In genomic region chr3:101642441-101642840, GRCh38 we compare ENCODE assay signal across 29 cellular contexts.
"Had no signal": no experiment of that assay in that cellular context is flagged by ENCODE, and none has a peak within 500 bp of the region (broad histone marks: within the 10 kb centered on the region; RNA-seq: fewer than 3 reads in every experiment).

No MANE protein-coding gene starts in this region.

- H3K4me3 Mint-ChIP-seq: activated CD4-positive, alpha-beta T cell treated with anti-CD3 and anti-CD28 coated beads for 36 hours; activated naive CD4-positive, alpha-beta T cell treated with anti-CD3 and anti-CD28 coated beads, Interleukin-2, amount 50 U/mL, for 24 hours; activated T-helper 1 cell treated with anti-CD3 and anti-CD28 coated beads, Interleukin-12 subunit alpha, Interleukin-12 subunit beta, Interleukin-2, Interleukin-4 antibody, amounts not matched to agents 30 ng/mL and 10 ng/mL and 1 ng/mL, durations not matched to agents 14 hours and 24 hours and 36 hours; central memory CD8-positive, alpha-beta T cell; dendritic cell treated with granulocyte-macrophage colony-stimulating factor and Interleukin-4, amounts not matched to agents 40 ng/mL and 50 ng/mL, for 4 days; neural crest cell; stimulated activated naive B cell treated with anti-CD40 and anti-IgM and Interleukin-4, amounts not matched to agents 10 μg/mL and 1 μg/mL and 100 μg/mL, for 72 hours; T-cell had no signal

- H3K27me3 Mint-ChIP-seq: activated CD4-positive, alpha-beta T cell treated with anti-CD3 and anti-CD28 coated beads for 36 hours; activated naive CD4-positive, alpha-beta T cell treated with anti-CD3 and anti-CD28 coated beads, Interleukin-2, amount 50 U/mL, for 24 hours; central memory CD8-positive, alpha-beta T cell; dendritic cell treated with granulocyte-macrophage colony-stimulating factor and Interleukin-4, amounts not matched to agents 40 ng/mL and 50 ng/mL, for 4 days; stimulated activated naive B cell treated with anti-CD40 and anti-IgM and Interleukin-4, amounts not matched to agents 10 μg/mL and 1 μg/mL and 100 μg/mL, for 72 hours; T-cell had no signal

- H3K9me3 ChIP-seq: breast epithelium, left ventricle myocardium inferior, mucosa of descending colon, pancreas, prostate gland, suprapubic skin, tibial artery, upper lobe of right lung had no signal

- H3K27me3 ChIP-seq: breast epithelium, hepatocyte, pancreas, suprapubic skin, tibial artery, upper lobe of right lung had no signal

- ATAC-seq: activated CD4-positive, alpha-beta T cell treated with anti-CD3 and anti-CD28 coated beads for 36 hours; mucosa of descending colon; pancreas; stimulated activated naive B cell treated with anti-CD40 and anti-IgM and Interleukin-4, amounts not matched to agents 10 μg/mL and 1 μg/mL and 100 μg/mL, for 72 hours; T-cell; upper lobe of right lung had no signal

- H3K9me3 Mint-ChIP-seq: activated naive CD4-positive, alpha-beta T cell treated with anti-CD3 and anti-CD28 coated beads, Interleukin-2, amount 50 U/mL, for 24 hours; activated T-helper 1 cell treated with anti-CD3 and anti-CD28 coated beads, Interleukin-12 subunit alpha, Interleukin-12 subunit beta, Interleukin-2, Interleukin-4 antibody, amounts not matched to agents 30 ng/mL and 10 ng/mL and 1 ng/mL, durations not matched to agents 14 hours and 24 hours and 36 hours; central memory CD8-positive, alpha-beta T cell; dendritic cell treated with granulocyte-macrophage colony-stimulating factor and Interleukin-4, amounts not matched to agents 40 ng/mL and 50 ng/mL, for 4 days; neural crest cell; stimulated activated naive B cell treated with anti-CD40 and anti-IgM and Interleukin-4, amounts not matched to agents 10 μg/mL and 1 μg/mL and 100 μg/mL, for 72 hours; T-cell had no signal

- H3K27ac Mint-ChIP-seq: activated T-helper 1 cell treated with anti-CD3 and anti-CD28 coated beads, Interleukin-12 subunit alpha, Interleukin-12 subunit beta, Interleukin-2, Interleukin-4 antibody, amounts not matched to agents 30 ng/mL and 10 ng/mL and 1 ng/mL, durations not matched to agents 14 hours and 24 hours and 36 hours; dendritic cell treated with granulocyte-macrophage colony-stimulating factor and Interleukin-4, amounts not matched to agents 40 ng/mL and 50 ng/mL, for 4 days; stimulated activated naive B cell treated with anti-CD40 and anti-IgM and Interleukin-4, amounts not matched to agents 10 μg/mL and 1 μg/mL and 100 μg/mL, for 72 hours had no signal

- H3K4me1 Mint-ChIP-seq: neural crest cell; stimulated activated naive B cell treated with anti-CD40 and anti-IgM and Interleukin-4, amounts not matched to agents 10 μg/mL and 1 μg/mL and 100 μg/mL, for 72 hours had no signal

- H3K4me3 ChIP-seq: breast epithelium, hepatocyte, left ventricle myocardium inferior, lung, mucosa of descending colon, pancreas, prostate gland, smooth muscle cell, suprapubic skin, tibial artery, upper lobe of right lung had no signal

- H3K27ac ChIP-seq: breast epithelium, epithelial cell of prostate, hepatocyte, left ventricle myocardium inferior, pancreas, prostate gland, suprapubic skin, tibial artery, upper lobe of right lung had no signal

- DNase-seq: activated CD4-positive, alpha-beta T cell treated with anti-CD3 and anti-CD28 coated beads for 36 hours; activated CD4-positive, CD25-positive, alpha-beta regulatory T cell; activated CD8-positive, alpha-beta memory T cell treated with anti-CD3 and anti-CD28 coated beads, Interleukin-2, amount 50 U/mL, for 4 hours; activated gamma-delta T cell; activated T-cell treated with anti-CD3 and anti-CD28 coated beads, Interleukin-2, amount 50 U/mL, for 1 hour; glutamatergic neuron; islet precursor cell; left ventricle myocardium inferior; mucosa of descending colon; nucleus accumbens; pancreas; stimulated activated CD4-positive, alpha-beta T cell treated with anti-CD3 and anti-CD28 coated beads, Interleukin-15, amount 100 ng/mL, for 24 hours; stimulated activated CD4-positive, alpha-beta T cell treated with anti-CD3 and anti-CD28 coated beads, Interleukin-2, amount 100 ng/mL, for 24 hours; stimulated activated naive B cell treated with anti-CD40 and anti-IgM and Interleukin-4, amounts not matched to agents 10 μg/mL and 1 μg/mL and 100 μg/mL, for 72 hours; T-cell; tibial artery; upper lobe of right lung had no signal

- H3K4me1 ChIP-seq: breast epithelium, left ventricle myocardium inferior, pancreas, prostate gland, upper lobe of right lung had no signal

- H3K36me3 ChIP-seq: breast epithelium, pancreas, prostate gland, suprapubic skin, upper lobe of right lung had no signal
